In genomic region chr1:14922942-14923341, GRCh38 we compare ENCODE assay signal across 16 cellular contexts.
A peak's percentile ranks its signal among the peaks of the same experiment; 100 is the strongest.
DNase-seq lines count a peak whose midpoint lies in the region; ATAC-seq and TF ChIP-seq lines count a peak whose summit lies in the region.
"Had no signal": no experiment of that assay in that cellular context is flagged by ENCODE, and none has a peak within 500 bp of the region (broad histone marks: within the 10 kb centered on the region; RNA-seq: fewer than 3 reads in every experiment).

No MANE protein-coding gene starts in this region.

- H3K4me3 Mint-ChIP-seq in activated naive CD4-positive, alpha-beta T cell treated with anti-CD3 and anti-CD28 coated beads for 36 hours, result peak overlapping the region; percentile 63
- peak overlapping the region; percentile 71 for H3K4me3 Mint-ChIP-seq in WTC11

- TF ChIP-seq EP300 in suprapubic skin (IDR thresholded peaks at IDR 0.05), result no peak

- 68% methylated on average over 4 of the region's 4 CpGs for WGBS in mesenchymal stem cell
- 80% methylated on average over 2 of the region's 4 CpGs for WGBS in suprapubic skin

- H2BK120ac ChIP-seq in mesenchymal stem cell (ENCODE audit: low read depth, low read length), result no peak overlapping the region

- H3K9ac ChIP-seq in mesenchymal stem cell (ENCODE audit: low read length), result no peak overlapping the region

- H2BK12ac ChIP-seq in mesenchymal stem cell (ENCODE audit: low read length in 2 of 2), result peak overlapping the region; percentile 25 to 92

- TF ChIP-seq CTCF in WTC11 (IDR thresholded peaks at IDR 0.05), result no peak
- TF ChIP-seq CTCF in suprapubic skin (IDR thresholded peaks at IDR 0.05), result no peak

- H3K9me3 ChIP-seq in mesenchymal stem cell (ENCODE audit: control insufficient read depth, low read length) (no peaks in the 10 kb centered on the region), suprapubic skin (no peaks in the 10 kb centered on the region)
- H3K9me3 ChIP-seq: lower lobe of right lung, testis had no signal

- peaks cover 10% of the 10 kb centered on the region for H3K79me1 ChIP-seq in mesenchymal stem cell (replicated peaks; ENCODE audit: low read length, poor library complexity, severe bottlenecking)

- H3K4me1 ChIP-seq in mesenchymal stem cell (ENCODE audit: control insufficient read depth, insufficient read depth, low read depth, low read length) (peaks cover 25% of the 10 kb centered on the region), suprapubic skin (peaks cover 34% of the 10 kb centered on the region)

- ATAC-seq in WTC11, result no peak

- no peak overlapping the region for H2AFZ ChIP-seq in mesenchymal stem cell (ENCODE audit: low read depth, low read length)

- CTCF ChIA-PET in activated naive CD4-positive, alpha-beta T cell treated with anti-CD3 and anti-CD28 coated beads for 36 hours (lab: Charles Lee), result interaction anchor here (1.0 kb wide), 1 partner anchor 16 kb away, joined by 3 read pairs; no protein-coding TSS in a partner anchor
- CTCF ChIA-PET in WTC11 (lab: Charles Lee), result interaction anchor here (0.6 kb wide), 2 partner anchors 104 to 175 kb away, joined by 3 to 4 read pairs; no protein-coding TSS in a partner anchor

- H3K27me3 ChIP-seq in mesenchymal stem cell (ENCODE audit: control insufficient read depth in 1 of 2, insufficient read depth in 1 of 2, low read length in 2 of 2) (no peaks in the 10 kb centered on the region), suprapubic skin (no peaks in the 10 kb centered on the region)
- H3K27me3 ChIP-seq: testis had no signal

- POLR2A ChIA-PET in WTC11 (lab: Charles Lee), result no interaction called here

- no peak overlapping the region for H2BK15ac ChIP-seq in mesenchymal stem cell (ENCODE audit: low read depth, poor library complexity, severe bottlenecking)

- H3K4ac ChIP-seq in mesenchymal stem cell (ENCODE audit: low read depth in 1 of 2, low read length in 2 of 2), result no peak overlapping the region

- H3K27me3 Mint-ChIP-seq in activated naive CD4-positive, alpha-beta T cell treated with anti-CD3 and anti-CD28 coated beads for 36 hours (ENCODE audit: low read depth), result peaks cover 33% of the 10 kb centered on the region
- peaks cover 46% of the 10 kb centered on the region for H3K27me3 Mint-ChIP-seq in WTC11 (ENCODE audit: low read depth)

- H3K27ac Mint-ChIP-seq in activated naive CD4-positive, alpha-beta T cell treated with anti-CD3 and anti-CD28 coated beads for 36 hours, result no peak overlapping the region
- no peak overlapping the region for H3K27ac Mint-ChIP-seq in WTC11

- no peaks in the 10 kb centered on the region for H3K36me3 ChIP-seq in mesenchymal stem cell (ENCODE audit: control insufficient read depth in 1 of 2, insufficient read depth in 2 of 2, low read depth in 1 of 2, low read length in 2 of 2)
- H3K36me3 ChIP-seq in suprapubic skin, result no peaks in the 10 kb centered on the region
- H3K36me3 ChIP-seq: lower lobe of right lung had no signal

- no peak overlapping the region for H3K14ac ChIP-seq in mesenchymal stem cell (ENCODE audit: low read length in 2 of 2)

- peak overlapping the region; percentile 19 for H3K27ac ChIP-seq in mesenchymal stem cell (ENCODE audit: low read length, poor library complexity, severe bottlenecking)
- H3K27ac ChIP-seq in suprapubic skin, result peak overlapping the region; percentile 89

- DNase-seq in activated naive CD4-positive, alpha-beta T cell treated with anti-CD3 and anti-CD28 coated beads for 36 hours, result no peak
- no peak for DNase-seq in activated naive CD4-positive, alpha-beta T cell (lab: John Stamatoyannopoulos, UW)
- DNase-seq in WTC11 (ENCODE audit: low spot score) (no peak), mesenchymal stem cell (no peak), suprapubic skin (ENCODE audit: low spot score in 2 of 2) (no peak), glomerular visceral epithelial cell (ENCODE audit: extremely low spot score) (no peak), iPS-NIHi7 (ENCODE audit: extremely low spot score) (no peak)
- DNase-seq in effector CD4-positive, alpha-beta T cell, result no peak
- DNase-seq: activated CD8-positive, alpha-beta memory T cell treated with anti-CD3 and anti-CD28 coated beads, Interleukin-2, amount 50 U/mL, for 4 hours; cortex of kidney; DMS53; lower lobe of right lung; MM.1S; NCI-H226; small intestine; testis had no signal

- peak overlapping the region; percentile 49 for H2AK5ac ChIP-seq in mesenchymal stem cell (ENCODE audit: low read length, severe bottlenecking)

- no peak for TF ChIP-seq POLR2A in suprapubic skin (IDR thresholded peaks at IDR 0.05)

- intact Hi-C loops in activated naive CD4-positive, alpha-beta T cell treated with anti-CD3 and anti-CD28 coated beads for 36 hours (cut with micrococcal nuclease), result no loop called here

- no peaks in the 10 kb centered on the region for H3K36me3 Mint-ChIP-seq in activated naive CD4-positive, alpha-beta T cell treated with anti-CD3 and anti-CD28 coated beads for 36 hours (ENCODE audit: low read depth)
- H3K36me3 Mint-ChIP-seq in WTC11, result no peaks in the 10 kb centered on the region

- no peak overlapping the region for H2BK5ac ChIP-seq in mesenchymal stem cell (ENCODE audit: low read depth, low read length, poor library complexity, severe bottlenecking)

- no peak overlapping the region for H3K23ac ChIP-seq in mesenchymal stem cell (ENCODE audit: low read length in 2 of 2)

- no peak overlapping the region for H4K91ac ChIP-seq in mesenchymal stem cell (ENCODE audit: low read length)

- no peaks in the 10 kb centered on the region for H3K9me3 Mint-ChIP-seq in activated naive CD4-positive, alpha-beta T cell treated with anti-CD3 and anti-CD28 coated beads for 36 hours
- no peaks in the 10 kb centered on the region for H3K9me3 Mint-ChIP-seq in WTC11

- H3K4me1 Mint-ChIP-seq in activated naive CD4-positive, alpha-beta T cell treated with anti-CD3 and anti-CD28 coated beads for 36 hours (ENCODE audit: low read depth), result peaks cover 2% of the 10 kb centered on the region
- peaks cover 20% of the 10 kb centered on the region for H3K4me1 Mint-ChIP-seq in WTC11

- peak overlapping the region in 1 of 2 experiments; percentile 94 for H3K18ac ChIP-seq in mesenchymal stem cell (ENCODE audit: low read depth in 1 of 2, low read length in 2 of 2)

- H3K4me2 ChIP-seq in mesenchymal stem cell (ENCODE audit: low read length, poor library complexity, severe bottlenecking), result no peak overlapping the region

- no peak overlapping the region for H3K4me3 ChIP-seq in mesenchymal stem cell (ENCODE audit: insufficient read depth in 1 of 2, low read depth in 1 of 2, low read length in 2 of 2)
- no peak overlapping the region for H3K4me3 ChIP-seq in suprapubic skin

- H4K8ac ChIP-seq in mesenchymal stem cell (ENCODE audit: low read length), result peak overlapping the region; percentile 87

TF ChIP-seq in WTC11, 78 proteins besides CTCF, POLR2A, EP300 and RAD21:
- TF ChIP-seq RELA (CRISPR knock-in tag; IDR thresholded peaks at IDR 0.05; ENCODE audit: borderline replicate concordance) (no peak), ZNF263 (CRISPR knock-in tag; IDR thresholded peaks at IDR 0.05; ENCODE audit: low read depth) (no peak), TCF7 (CRISPR knock-in tag; IDR thresholded peaks at IDR 0.05; ENCODE audit: low read depth) (no peak), AR (CRISPR knock-in tag; IDR thresholded peaks at IDR 0.05) (no peak), FOXP1 (CRISPR knock-in tag; IDR thresholded peaks at IDR 0.05; ENCODE audit: borderline replicate concordance) (no peak), ZMAT4 (CRISPR knock-in tag; IDR thresholded peaks at IDR 0.05) (no peak), GRHL2 (CRISPR knock-in tag; IDR thresholded peaks at IDR 0.05; ENCODE audit: insufficient replicate concordance, severe bottlenecking) (no peak), FOXJ3 (CRISPR knock-in tag; IDR thresholded peaks at IDR 0.05; ENCODE audit: borderline replicate concordance) (no peak), SP1 (CRISPR knock-in tag; conservative IDR thresholded peaks at IDR 0.05) (no peak), TEAD1 (CRISPR knock-in tag; IDR thresholded peaks at IDR 0.05) (no peak), ZNF121 (CRISPR knock-in tag; IDR thresholded peaks at IDR 0.05) (no peak), MAX (CRISPR knock-in tag; IDR thresholded peaks at IDR 0.05) (no peak), NFE2L1 (CRISPR knock-in tag; IDR thresholded peaks at IDR 0.05) (no peak), JAZF1 (CRISPR knock-in tag; IDR thresholded peaks at IDR 0.05) (no peak), TP53 (CRISPR knock-in tag; IDR thresholded peaks at IDR 0.05) (no peak), NFATC4 (CRISPR knock-in tag; IDR thresholded peaks at IDR 0.05) (no peak), GTF2I (CRISPR knock-in tag; conservative IDR thresholded peaks at IDR 0.05) (no peak), FOXK1 (CRISPR knock-in tag; IDR thresholded peaks at IDR 0.05) (no peak), ZNF232 (CRISPR knock-in tag; IDR thresholded peaks at IDR 0.05) (no peak)
